ENCODE assay signal across 8 cellular contexts in genomic region chr2:235551965-235552364, GRCh38. TPM values are rescaled to one million over a fixed set of nuclear protein-coding genes. Genes with fewer than 3 reads are reported as not detected.
DNase-seq lines count a peak whose midpoint lies in the region; ATAC-seq, FAIRE-seq and TF ChIP-seq lines count a peak whose summit lies in the region.

No MANE protein-coding gene starts in this region.

- no peak overlapping the region for H3K9ac ChIP-seq in K562 (ENCODE audit: insufficient read depth in 1 of 2, low read depth in 2 of 2, low read length in 2 of 2)

- no peak overlapping the region for H3K4me2 ChIP-seq in K562 (ENCODE audit: insufficient read depth, low read length)

- peaks cover 27% of the 10 kb centered on the region for H3K27me3 Mint-ChIP-seq in stimulated activated memory B cell treated with anti-CD40 and anti-IgM and Interleukin-4, amounts not matched to agents 10 μg/mL and 1 μg/mL and 100 μg/mL, for 72 hours

- H3K4me3 ChIP-seq in K562, result no peak overlapping the region

- no peak overlapping the region for H3K27ac Mint-ChIP-seq in stimulated activated memory B cell treated with anti-CD40 and anti-IgM and Interleukin-4, amounts not matched to agents 10 μg/mL and 1 μg/mL and 100 μg/mL, for 72 hours

- POLR2A ChIA-PET in K562 (lab: Yijun Ruan, JAX), result no interaction called here

- H3K4me1 ChIP-seq in K562 (replicated peaks in 1 of 2; ENCODE audit: control insufficient read depth in 2 of 2, insufficient read depth in 2 of 2, low read length in 2 of 2), result peaks cover 5 to 12% of the 10 kb centered on the region in 2 experiments; a peak in 3 of 5 replicates

- peaks cover 74% of the 10 kb centered on the region for H3K79me2 ChIP-seq in K562 (ENCODE audit: control insufficient read depth, insufficient read depth, low read length)

- ATAC-seq in K562 (peak; percentile 88), GM18511 (IDR thresholded peaks at IDR 0.05; ENCODE audit: unreplicated experiment) (no peak)
- no peak for ATAC-seq in stimulated activated memory B cell treated with anti-CD40 and anti-IgM and Interleukin-4, amounts not matched to agents 10 μg/mL and 1 μg/mL and 100 μg/mL, for 72 hours

- peak; percentile 43 to 92 (median 66); a peak in 5 of 6 replicates for TF ChIP-seq CTCF in K562 (IDR thresholded peaks at IDR 0.05 in 2 of 3, conservative IDR thresholded peaks at IDR 0.05 in 1 of 3; ENCODE audit: insufficient read depth in 2 of 3, low read depth in 1 of 3, low read length in 3 of 3)

- CTCF ChIA-PET in K562 (lab: Yijun Ruan, JAX; ENCODE audit: low intra/inter-chr PET ratio), result interaction anchor here (0.7 kb wide), 1 partner anchor 208 kb away, joined by 3 read pairs; no protein-coding TSS in a partner anchor

- H3K27me3 ChIP-seq in K562 (ENCODE audit: control insufficient read depth in 2 of 2, insufficient read depth in 2 of 2, low read length in 2 of 2), result no peaks in the 10 kb centered on the region

- BruUV-seq in K562 (replicated peaks; lab: Mats Ljungman, UMichigan), result no TSS peak

- 49% methylated on average over 8 of the region's 8 CpGs for WGBS in K562 (ENCODE audit: insufficient coverage, low coverage, missing lambda C conversion rate)

- H3K4me3 Mint-ChIP-seq in stimulated activated memory B cell treated with anti-CD40 and anti-IgM and Interleukin-4, amounts not matched to agents 10 μg/mL and 1 μg/mL and 100 μg/mL, for 72 hours, result no peak overlapping the region

- TF ChIP-seq RAD21 in K562 (CRISPR knock-in tag; conservative IDR thresholded peaks at IDR 0.05 in 1 of 2, IDR thresholded peaks at IDR 0.05 in 1 of 2), result peak in 1 of 2 experiments; percentile 33; a peak in 2 of 4 replicates

- no peak overlapping the region for H2AFZ ChIP-seq in K562 (ENCODE audit: low read depth, low read length)

- H3K27ac ChIP-seq in K562 (ENCODE audit: extremely low read depth, low read depth, low read length), result no peak overlapping the region

- no peak for FAIRE-seq in K562 (lab: Jason Lieb, UNC)

- no peak for TF ChIP-seq EP300 in K562 (IDR thresholded peaks at IDR 0.05; ENCODE audit: low read length)

- no peaks in the 10 kb centered on the region for H3K9me3 Mint-ChIP-seq in stimulated activated memory B cell treated with anti-CD40 and anti-IgM and Interleukin-4, amounts not matched to agents 10 μg/mL and 1 μg/mL and 100 μg/mL, for 72 hours

- H4K20me1 ChIP-seq in K562 (replicated peaks; ENCODE audit: control insufficient read depth, insufficient read depth, low read length), result peaks cover 69% of the 10 kb centered on the region

- H3K4me1 Mint-ChIP-seq in stimulated activated memory B cell treated with anti-CD40 and anti-IgM and Interleukin-4, amounts not matched to agents 10 μg/mL and 1 μg/mL and 100 μg/mL, for 72 hours, result no peaks in the 10 kb centered on the region

- no peaks in the 10 kb centered on the region for H3K9me3 ChIP-seq in K562 (replicated peaks; ENCODE audit: control insufficient read depth, insufficient read depth, low read depth, low read length)

- H3K36me3 Mint-ChIP-seq in stimulated activated memory B cell treated with anti-CD40 and anti-IgM and Interleukin-4, amounts not matched to agents 10 μg/mL and 1 μg/mL and 100 μg/mL, for 72 hours, result no peaks in the 10 kb centered on the region

- intact Hi-C loops in K562 (cut with micrococcal nuclease), result no loop called here

- in situ Hi-C loops in K562 (cut with MboI), result no loop called here

- no peak for TF ChIP-seq POLR2A in K562 (conservative IDR thresholded peaks at IDR 0.05)

- DNase-seq in GM04503 (ENCODE audit: low read depth) (peak; percentile 11), NCI-H146 treated with DMSO at 0.1 percent for 48 hours (lab: John Stamatoyannopoulos, UW; ENCODE audit: unreplicated experiment) (peak; percentile 37), K562 (ENCODE audit: extremely low read depth in 1 of 4, low spot score in 3 of 4) (peak; percentile 20 to 35 (median 30)), inferior parietal cortex (ENCODE audit: extremely low spot score) (peak; percentile 56), ureter (ENCODE audit: low spot score) (peak; percentile 61)
- DNase-seq in activated CD4-positive, alpha-beta T cell treated with anti-CD3 and anti-CD28 coated beads for 4 hours, result no peak

- peaks cover 9% of the 10 kb centered on the region for H3K9me1 ChIP-seq in K562 (ENCODE audit: control insufficient read depth, insufficient read depth, low read length)

- H3K36me3 ChIP-seq in K562 (ENCODE audit: control insufficient read depth, insufficient read depth, low read length), result no peaks in the 10 kb centered on the region

TF ChIP-seq in K562, 482 proteins besides CTCF, POLR2A, EP300 and RAD21:
- TF ChIP-seq RBM14 (IDR thresholded peaks at IDR 0.05; ENCODE audit: borderline replicate concordance, insufficient read depth, low read depth, low read length) (no peak), SREBF1 (IDR thresholded peaks at IDR 0.05; ENCODE audit: borderline replicate concordance, low read depth, low read length) (no peak), SNRNP70 (optimal IDR thresholded peaks at IDR 0.05; ENCODE audit: low read depth, low read length) (no peak), NEUROD1 (IDR thresholded peaks at IDR 0.05; ENCODE audit: borderline replicate concordance, low read depth, low read length, partially characterized antibody) (no peak), SMC3 (conservative IDR thresholded peaks at IDR 0.05; ENCODE audit: insufficient read depth, low read depth, low read length) (0 out of 2 replicates have a peak, but pooled peaks have one; percentile 9), ZNF699 (CRISPR knock-in tag; IDR thresholded peaks at IDR 0.05; ENCODE audit: insufficient replicate concordance) (no peak), FUS (optimal IDR thresholded peaks at IDR 0.05; ENCODE audit: low read depth, low read length) (no peak), ZBTB33 (CRISPR knock-in tag; IDR thresholded peaks at IDR 0.05) (peak; percentile 72), CTCFL (IDR thresholded peaks at IDR 0.05; ENCODE audit: borderline replicate concordance, insufficient read depth, low read depth, low read length, poor library complexity, severe bottlenecking) (peak; percentile 14), ZNF57 (CRISPR knock-in tag; IDR thresholded peaks at IDR 0.05) (no peak), FOXK1 (CRISPR knock-in tag; IDR thresholded peaks at IDR 0.05; ENCODE audit: borderline replicate concordance) (no peak), NCOA4 (IDR thresholded peaks at IDR 0.05; ENCODE audit: partially characterized antibody) (no peak)

RNA-seq across cellular contexts. Expression of gene AGAP1, which starts 58.1 kb away (rescaled TPM):
- 125 and 169 TPM in 2 replicates for total RNA-seq in K562 (2011; cell fraction: chromatin; rRNA removed; ENCODE audit: low replicate concordance)
- 46.2 and 47.6 TPM in 2 replicates for total RNA-seq in K562 (2011; cell fraction: nucleolus; rRNA removed)
- 57.1 and 63.9 TPM in 2 replicates for total RNA-seq in K562 (2011; cell fraction: nucleoplasm; rRNA removed)
- 10.0 TPM in 2 replicates for total RNA-seq in K562 (2014; rRNA removed)
- 8.8 and 10.6 TPM in 2 replicates for total RNA-seq in K562 (2014; rRNA removed; fragmentation: Illumina TruSeq; extraction: Trizol)
- 10.2 and 10.9 TPM in 2 replicates for total RNA-seq in K562 (2015; rRNA removed; fragmentation: Illumina TruSeq; extraction: Trizol)
- 21.4 and 24.0 TPM in 2 replicates for total RNA-seq in K562 (2021)
- polyA plus RNA-seq in K562 (2011; rRNA removed), result 11.3 and 13.4 TPM in 2 replicates
- 7.9 and 11.5 TPM in 2 replicates for polyA plus RNA-seq in K562 (2011; cell fraction: cytosol; rRNA removed)
- 22.3 and 28.6 TPM in 2 replicates for polyA plus RNA-seq in K562 (2011; cell fraction: nucleus; rRNA removed)
- 13.7 and 15.5 TPM in 2 replicates for polyA plus RNA-seq in K562 (2012)
- 10.9 and 14.6 TPM in 2 replicates for polyA plus RNA-seq in K562 (2014; fragmentation: Illumina TruSeq; extraction: Trizol)
- polyA plus RNA-seq in K562 (2014; fragmentation: Nextera tagmentation; extraction: Ambion mirVana), result 1 to 10 TPM; 1.3 to 2.3 TPM
- 6.8 and 8.0 TPM in 2 replicates for polyA plus RNA-seq in K562 (2014; rRNA removed)
- 40.2 and 43.6 TPM in 2 replicates for polyA minus RNA-seq in K562 (2011; rRNA and poly(A)+ RNA removed)
- 13.1 and 20.3 TPM in 2 replicates for polyA minus RNA-seq in K562 (2011; cell fraction: cytosol; rRNA and poly(A)+ RNA removed)
- 33.5 and 55.2 TPM in 2 replicates for polyA minus RNA-seq in K562 (2011; cell fraction: nucleus; rRNA and poly(A)+ RNA removed)
- 43.2 TPM for total RNA-seq in ureter

Comparison
In these comparisons a context has a peak if more than half of its experiments do, and no peak if none do; other contexts are left out.
1. DNase-seq: peak in GM04503 (single experiment), NCI-H146 treated with DMSO at 0.1 percent for 48 hours (single experiment), K562 (4 of 4), inferior parietal cortex (single experiment) and ureter (single experiment); none in activated CD4-positive, alpha-beta T cell treated with anti-CD3 and anti-CD28 coated beads for 4 hours (0 of 2).